Comparison of ENCODE assay signal across 8 cellular contexts in the genomic region with DNA sequence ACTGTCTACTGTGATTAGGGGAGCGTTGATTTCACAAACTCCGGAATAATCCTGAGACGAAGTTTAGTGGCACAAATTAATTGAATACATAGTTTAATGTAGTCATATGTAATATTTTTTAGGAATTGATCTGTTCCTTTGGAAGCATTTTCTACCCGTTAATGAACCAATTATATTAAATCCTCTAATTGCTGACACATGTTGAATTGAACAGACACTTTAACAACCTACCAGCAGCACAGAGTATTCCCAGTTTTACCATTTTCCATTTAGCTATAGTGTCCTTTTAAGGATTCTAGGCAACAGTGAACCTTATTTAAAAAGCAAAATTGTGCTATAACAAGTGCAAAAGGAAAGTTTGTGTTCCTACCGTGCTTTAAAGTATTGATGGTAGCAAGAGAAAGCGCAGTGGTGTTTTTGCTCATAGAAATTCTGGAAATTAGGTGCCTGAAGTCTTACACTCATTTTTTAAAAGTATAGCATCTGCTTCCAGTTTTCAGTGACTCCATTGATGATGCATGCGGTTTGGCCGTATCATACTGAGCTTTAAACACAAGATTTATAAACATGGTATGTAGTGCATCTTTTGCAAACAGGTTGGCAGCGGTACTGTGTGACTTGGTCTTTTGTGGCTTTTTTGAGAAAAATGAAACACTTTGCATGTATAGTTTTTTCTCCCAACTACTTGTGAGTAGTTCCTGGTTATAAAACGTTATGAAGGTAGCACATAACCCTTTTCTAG. TPM values are rescaled to one million over a fixed set of nuclear protein-coding genes. Genes with fewer than 3 reads are reported as not detected.
DNase-seq lines count a peak whose midpoint lies in the region; ATAC-seq and TF ChIP-seq lines count a peak whose summit lies in the region.

No MANE protein-coding gene starts in this region.

- H3K4me1 Mint-ChIP-seq in activated T-cell treated with anti-CD3 and anti-CD28 coated beads, Interleukin-2, amount 50 U/mL, for 72 hours (ENCODE audit: low read depth), result peaks cover 79% of the 10 kb centered on the region

- peaks cover under 1% of the 10 kb centered on the region for H3K4me1 ChIP-seq in thymus (ENCODE audit: control insufficient read depth, insufficient read depth, low read length)

- TF ChIP-seq CTCF in kidney epithelial cell (IDR thresholded peaks at IDR 0.05; ENCODE audit: insufficient read depth, low read length, poor library complexity, severe bottlenecking), result no peak

- H3K27me3 Mint-ChIP-seq in activated T-cell treated with anti-CD3 and anti-CD28 coated beads, Interleukin-2, amount 50 U/mL, for 72 hours (ENCODE audit: low read depth), result no peaks in the 10 kb centered on the region

- peaks cover 18 to 59% of the 10 kb centered on the region in 2 donors for H3K36me3 Mint-ChIP-seq in activated T-cell treated with anti-CD3 and anti-CD28 coated beads, Interleukin-2, amount 50 U/mL, for 72 hours (ENCODE audit: insufficient read depth in 2 of 2)

- ATAC-seq in activated T-cell treated with anti-CD3 and anti-CD28 coated beads, Interleukin-2, amount 50 U/mL, for 72 hours (replicated peaks in 1 of 2), result no peak

- peak overlapping the region; percentile 94 to 95 for H3K4me3 Mint-ChIP-seq in activated T-cell treated with anti-CD3 and anti-CD28 coated beads, Interleukin-2, amount 50 U/mL, for 72 hours

- H3K9me3 Mint-ChIP-seq in activated T-cell treated with anti-CD3 and anti-CD28 coated beads, Interleukin-2, amount 50 U/mL, for 72 hours, result no peaks in the 10 kb centered on the region

- H3K4me3 ChIP-seq in kidney epithelial cell (ENCODE audit: low read depth, low read length) (peak overlapping the region; percentile 93), thymus (ENCODE audit: low read length) (peak overlapping the region; percentile 80)

- H3K27ac Mint-ChIP-seq in activated T-cell treated with anti-CD3 and anti-CD28 coated beads, Interleukin-2, amount 50 U/mL, for 72 hours, result peak overlapping the region; percentile 100

- H3K27me3 ChIP-seq in kidney epithelial cell (ENCODE audit: control insufficient read depth, insufficient read depth, low read length), result no peaks in the 10 kb centered on the region
- H3K27me3 ChIP-seq in thymus (ENCODE audit: control insufficient read depth, insufficient read depth), result no peaks in the 10 kb centered on the region

- 2 to 22% (median 6%) methylated on average over 10 of the region's 10 CpGs for WGBS in adipose tissue, 3 donors
- 3% methylated on average over 10 of the region's 10 CpGs for WGBS in thymus

- H3K27ac ChIP-seq in adipose tissue (ENCODE audit: low read depth, low read length) (peak overlapping the region; percentile 86), thymus (ENCODE audit: low read depth) (no peak overlapping the region)

- H3K9me3 ChIP-seq in thymus (ENCODE audit: control insufficient read depth), result no peaks in the 10 kb centered on the region

- DNase-seq in activated T-cell treated with anti-CD3 and anti-CD28 coated beads, Interleukin-2, amount 50 U/mL, for 72 hours, result peak in 1 of 2 donors; percentile 40
- DNase-seq in activated T-cell treated with anti-CD3 and anti-CD28 coated beads, Interleukin-2, amount 50 U/mL, for 48 hours, result no peak
- no peak for DNase-seq in kidney epithelial cell (ENCODE audit: low read depth)
- DNase-seq in COLO829 (ENCODE audit: low spot score), result no peak
- no peak for DNase-seq in NCI-H524 treated with DMSO at 0.1 percent for 48 hours (lab: John Stamatoyannopoulos, UW)
- no peak for DNase-seq in LoVo (ENCODE audit: low spot score)

- peaks cover 2% of the 10 kb centered on the region for H3K36me3 ChIP-seq in kidney epithelial cell (ENCODE audit: control insufficient read depth, insufficient read depth, low read length)
- H3K36me3 ChIP-seq in thymus (ENCODE audit: control insufficient read depth, insufficient read depth), result no peaks in the 10 kb centered on the region

RNA-seq across cellular contexts. Expression of a gene that starts 1.8 kb away (rescaled TPM):
- total RNA-seq in activated T-cell treated with anti-CD3 and anti-CD28 coated beads, Interleukin-2, amount 50 U/mL, for 72 hours, result 100 to 1,000 TPM; 251 to 419 TPM
- polyA plus RNA-seq in adipose tissue, result 100 to 1,000 TPM in 2 of 3 donors, 10 to 100 TPM in 1; 28.7 to 179 (median 113) TPM
- 184 and 188 TPM in 2 replicates for total RNA-seq in kidney epithelial cell
- polyA plus RNA-seq in thymus, result 117 TPM
